29 cellular contexts compared by ENCODE assay signal in genomic region chr1:19305880-19306279, GRCh38. TPM values are rescaled to one million over a fixed set of nuclear protein-coding genes. Genes with fewer than 3 reads are reported as not detected.
"Had no signal": no experiment of that assay in that cellular context is flagged by ENCODE, and none has a peak within 500 bp of the region (broad histone marks: within the 10 kb centered on the region; RNA-seq: fewer than 3 reads in every experiment).

No MANE protein-coding gene starts in this region.

- H3K27ac ChIP-seq: esophagus squamous epithelium, lower lobe of right lung, pancreas, suprapubic skin, transverse colon, upper lobe of right lung, uterus had no signal

- H3K4me3 ChIP-seq: esophagus squamous epithelium, lower lobe of right lung, pancreas, smooth muscle cell, suprapubic skin, transverse colon, upper lobe of right lung, uterus had no signal

- FAIRE-seq: endometrium, pancreas had no signal

- ATAC-seq: effector memory CD8-positive, alpha-beta T cell; left ventricle myocardium superior; lower lobe of right lung; pancreas; right cardiac atrium; stimulated activated naive CD8-positive, alpha-beta T cell treated with anti-CD3 and anti-CD28 coated beads, Interleukin-15, amount 100 ng/mL, for 72 hours; upper lobe of right lung had no signal

- H3K4me3 Mint-ChIP-seq: effector memory CD8-positive, alpha-beta T cell; immature natural killer cell; nephron progenitor cell; stimulated activated naive CD8-positive, alpha-beta T cell treated with anti-CD3 and anti-CD28 coated beads, Interleukin-15, amount 100 ng/mL, for 72 hours had no signal

- H3K27ac Mint-ChIP-seq: effector memory CD8-positive, alpha-beta T cell; nephron progenitor cell; stimulated activated naive CD8-positive, alpha-beta T cell treated with anti-CD3 and anti-CD28 coated beads, Interleukin-15, amount 100 ng/mL, for 72 hours had no signal

- H3K36me3 ChIP-seq: uterus had no signal

- H3K27me3 Mint-ChIP-seq: effector memory CD8-positive, alpha-beta T cell; progenitor cell of endocrine pancreas; stimulated activated naive CD8-positive, alpha-beta T cell treated with anti-CD3 and anti-CD28 coated beads, Interleukin-15, amount 100 ng/mL, for 72 hours had no signal

- H3K4me2 ChIP-seq: smooth muscle cell had no signal

- H3K27me3 ChIP-seq: esophagus squamous epithelium, pancreas, suprapubic skin, transverse colon, upper lobe of right lung, uterus had no signal

- H3K9me3 Mint-ChIP-seq: effector memory CD8-positive, alpha-beta T cell; immature natural killer cell; nephron progenitor cell; stimulated activated naive CD8-positive, alpha-beta T cell treated with anti-CD3 and anti-CD28 coated beads, Interleukin-15, amount 100 ng/mL, for 72 hours had no signal

- DNase-seq: cerebellar nuclear complex; cortex of kidney; effector memory CD8-positive, alpha-beta T cell; erythroblast; esophagus squamous epithelium; foreskin melanocyte; glutamatergic neuron; hypothalamus; immature natural killer cell; islet precursor cell; left ventricle myocardium superior; lower lobe of right lung; nephron progenitor cell; occipital lobe; pancreas; right cardiac atrium; stimulated activated CD4-positive, alpha-beta T cell treated with anti-CD3 and anti-CD28 coated beads, Interleukin-12 subunit alpha, Interleukin-12 subunit beta, amount 100 ng/mL, for 4 hours; stimulated activated CD4-positive, alpha-beta T cell treated with anti-CD3 and anti-CD28 coated beads, Interleukin-1b, Interleukin-23, amount 100 ng/mL, for 48 hours; stimulated activated CD4-positive, alpha-beta T cell treated with anti-CD3 and anti-CD28 coated beads, Interleukin-4, amount 100 ng/mL, for 1 hour; stimulated activated CD8-positive, alpha-beta memory T cell treated with anti-CD3 and anti-CD28 coated beads, Interleukin-4, amount 100 ng/mL, for 48 hours; stimulated activated naive CD4-positive, alpha-beta T cell; stimulated activated naive CD8-positive, alpha-beta T cell treated with anti-CD3 and anti-CD28 coated beads, Interleukin-15, amount 100 ng/mL, for 72 hours; transverse colon; upper lobe of right lung; uterus had no signal

- H3K9me3 ChIP-seq: esophagus squamous epithelium, lower lobe of right lung, pancreas, suprapubic skin, transverse colon, upper lobe of right lung, uterus had no signal

RNA-seq across cellular contexts. Expression of gene AKR7A3, which starts 17.3 kb away (rescaled TPM):
- polyA plus RNA-seq: immature natural killer cell had no signal
